ENCODE assay signal across 8 cellular contexts in the genomic region with DNA sequence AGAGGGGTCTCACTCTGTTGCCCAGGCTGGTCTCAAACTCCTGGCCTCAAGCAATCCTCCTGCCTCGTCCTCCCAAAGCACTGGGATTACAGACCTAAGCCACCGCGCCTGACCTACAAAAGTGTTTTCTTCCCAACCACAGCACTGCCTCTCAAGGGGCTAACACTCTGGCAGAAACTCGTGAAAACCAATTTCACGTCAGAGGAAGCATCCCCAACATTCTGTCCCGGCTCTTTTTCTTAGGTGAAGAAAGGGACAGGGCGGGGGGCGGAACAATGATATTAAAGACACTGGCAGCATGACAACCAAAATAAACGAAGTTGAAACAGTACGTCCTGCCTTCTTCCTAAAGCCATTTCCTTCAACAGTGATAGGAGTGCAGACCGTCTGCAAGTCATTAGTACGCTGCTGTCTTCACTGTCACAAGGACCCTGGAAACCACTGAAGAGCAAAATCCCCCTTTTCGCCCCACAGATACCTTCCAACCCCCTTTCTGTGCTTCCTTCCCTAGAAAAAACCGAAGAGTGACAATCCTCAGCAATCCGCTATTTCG. TPM values are rescaled to one million over a fixed set of nuclear protein-coding genes. Genes with fewer than 3 reads are reported as not detected.
DNase-seq lines count a peak whose midpoint lies in the region; ATAC-seq, FAIRE-seq and TF ChIP-seq lines count a peak whose summit lies in the region.
"Not testable (repeated sequence)": the region's sequence is repeated elsewhere in the genome, so short reads cannot be mapped to it uniquely, and the experiment has no call there.

No MANE protein-coding gene starts in this region.

- peak; percentile 19 for ATAC-seq in GM12878
- ATAC-seq in esophagus mucosa, result peak; percentile 11
- peak; percentile 17 to 71 for ATAC-seq in right cardiac atrium
- peak; percentile 5 for ATAC-seq in aorta (ENCODE audit: low FRiP score)

- POLR2A ChIA-PET in Caco-2 (lab: Charles Lee), result not testable (repeated sequence)
- POLR2A ChIA-PET in GM12878 (lab: Charles Lee), result interaction anchor here (3.9 kb wide), 1 partner anchor 36 kb away, joined by 20 read pairs; the partner anchor contains the start of gene PIAS3

- WGBS in GM12878 (ENCODE audit: insufficient coverage, insufficient replicate concordance, low lambda C conversion rate, missing lambda C conversion rate), result no CpG with 5 or more reads among the region's 16 CpGs
- 0% methylated on average over 4 of the region's 16 CpGs for WGBS in right cardiac atrium
- 0% methylated on average over 4 of the region's 16 CpGs; no CpG with 5 or more reads in 1 of the 2 donors for WGBS in aorta, 2 donors

- SMC1A ChIA-PET in GM12878 (lab: Charles Lee; ENCODE audit: uncharacterized antibody, unreplicated experiment), result not testable (repeated sequence)

- intact Hi-C loops in Caco-2 (cut with micrococcal nuclease; ENCODE audit: unreplicated experiment), result loop anchor here (5.0 kb wide), 1 partner anchor 41 kb away; no protein-coding TSS in a partner anchor
- intact Hi-C loops in GM12878 (cut with micrococcal nuclease; ENCODE audit: unreplicated experiment); right cardiac atrium (cut with DNase I): not testable (repeated sequence)
- intact Hi-C loops in aorta (cut with DNase I), result loop anchor here in 1 of 2 donors (5.0 to 10.0 kb wide), 2 partner anchors 41 to 68 kb away; no protein-coding TSS in a partner anchor

- H3K9me3 ChIP-seq in Caco-2; OCI-LY1 (ENCODE audit: low read length); GM12878 (replicated peaks; ENCODE audit: control insufficient read depth, insufficient read depth, low read length); right cardiac atrium (ENCODE audit: control insufficient read depth, low read length); aorta (ENCODE audit: control insufficient read depth, low read length): not testable (repeated sequence)

- H3K79me2 ChIP-seq in OCI-LY1 (ENCODE audit: insufficient read depth, low read length), result peaks cover 21% of the 10 kb centered on the region
- H3K79me2 ChIP-seq in GM12878 (ENCODE audit: control insufficient read depth, insufficient read depth, low read length), result peaks cover 35% of the 10 kb centered on the region

- TF ChIP-seq POLR2A in GM12878 (IDR thresholded peaks at IDR 0.05; ENCODE audit: low read depth, low read length), result not testable (repeated sequence)

- not testable (repeated sequence) for H3K27me3 ChIP-seq in Caco-2 (replicated peaks; ENCODE audit: control insufficient read depth, insufficient read depth, low read length); OCI-LY1 (ENCODE audit: insufficient read depth, low read length); GM12878 (replicated peaks in 1 of 2; ENCODE audit: control insufficient read depth in 2 of 2, insufficient read depth in 2 of 2, low read length in 1 of 2); right cardiac atrium (ENCODE audit: control insufficient read depth, insufficient read depth); aorta (ENCODE audit: control insufficient read depth in 1 of 2, insufficient read depth in 2 of 2, low read length in 1 of 2)

- H3K4me1 Mint-ChIP-seq in Caco-2 (ENCODE audit: low read depth, unreplicated experiment), result not testable (repeated sequence)
- H3K4me1 Mint-ChIP-seq in activated T-cell treated with anti-CD3 and anti-CD28 coated beads, Interleukin-2, amount 50 U/mL, for 24 hours (ENCODE audit: low read depth), result peaks cover 38% of the 10 kb centered on the region
- H3K4me1 Mint-ChIP-seq in osteocyte (ENCODE audit: unreplicated experiment), result peaks cover 21% of the 10 kb centered on the region

- not testable (repeated sequence) for H4K20me1 ChIP-seq in OCI-LY1 (ENCODE audit: insufficient read depth, low read length); GM12878 (ENCODE audit: control insufficient read depth, insufficient read depth)

- H3K36me3 Mint-ChIP-seq in Caco-2 (ENCODE audit: insufficient read depth, unreplicated experiment) (peaks cover 23% of the 10 kb centered on the region), osteocyte (ENCODE audit: unreplicated experiment) (peaks cover 19% of the 10 kb centered on the region)
- peaks cover 39% of the 10 kb centered on the region for H3K36me3 Mint-ChIP-seq in activated T-cell treated with anti-CD3 and anti-CD28 coated beads, Interleukin-2, amount 50 U/mL, for 24 hours (ENCODE audit: low read depth)

- H3K27ac ChIP-seq in OCI-LY1 (ENCODE audit: low read depth, low read length, poor library complexity, severe bottlenecking); GM12878 (ENCODE audit: control insufficient read depth, insufficient read depth); aorta (ENCODE audit: low read depth in 1 of 2, low read length in 2 of 2): not testable (repeated sequence)
- H3K27ac ChIP-seq in right cardiac atrium (ENCODE audit: low read length), result peak overlapping the region; percentile 19

- in situ Hi-C loops in GM12878 (cut with MboI), result not testable (repeated sequence)

- H3K9me2 ChIP-seq in OCI-LY1 (ENCODE audit: low read depth, low read length), result not testable (repeated sequence)

- H3K4me3 ChIP-seq in Caco-2 (ENCODE audit: low read depth, low read length) (peak overlapping the region; percentile 18; the same call in 1 of the 2 replicates), OCI-LY1 (ENCODE audit: low read depth, low read length, poor library complexity, severe bottlenecking) (peak overlapping the region; percentile 95)
- H3K4me3 ChIP-seq in GM12878; right cardiac atrium (ENCODE audit: low read length); aorta (ENCODE audit: low read length in 2 of 2): not testable (repeated sequence)

- RAD21 ChIA-PET in GM12878 (lab: Charles Lee; ENCODE audit: unreplicated experiment), result not testable (repeated sequence)

- not testable (repeated sequence) for H3K36me3 ChIP-seq in Caco-2 (ENCODE audit: control insufficient read depth, insufficient read depth, low read length); GM12878 (ENCODE audit: control insufficient read depth in 2 of 2, insufficient read depth in 2 of 2, low read length in 1 of 2); aorta (ENCODE audit: control insufficient read depth in 1 of 2, insufficient read depth in 2 of 2, low read length in 1 of 2)
- peaks cover 26% of the 10 kb centered on the region for H3K36me3 ChIP-seq in OCI-LY1 (ENCODE audit: insufficient read depth, low read length)

- peak overlapping the region; percentile 97 for H3K27ac Mint-ChIP-seq in Caco-2 (ENCODE audit: unreplicated experiment)
- H3K27ac Mint-ChIP-seq in activated T-cell treated with anti-CD3 and anti-CD28 coated beads, Interleukin-2, amount 50 U/mL, for 24 hours; osteocyte (ENCODE audit: unreplicated experiment): not testable (repeated sequence)

- not testable (repeated sequence) for TF ChIP-seq EP300 in GM12878 (IDR thresholded peaks at IDR 0.05; ENCODE audit: borderline replicate concordance in 1 of 2, control insufficient read depth in 1 of 2, low read depth in 2 of 2, low read length in 2 of 2)

- not testable (repeated sequence) for H3K9me3 Mint-ChIP-seq in Caco-2 (ENCODE audit: unreplicated experiment); activated T-cell treated with anti-CD3 and anti-CD28 coated beads, Interleukin-2, amount 50 U/mL, for 24 hours; osteocyte (ENCODE audit: unreplicated experiment)

- TF ChIP-seq RAD21 in GM12878 (IDR thresholded peaks at IDR 0.05; ENCODE audit: insufficient read depth, low read depth, low read length), result not testable (repeated sequence)

- not testable (repeated sequence) for FAIRE-seq in GM12878 (lab: Jason Lieb, UNC)

- H3K4me1 ChIP-seq in Caco-2; GM12878 (ENCODE audit: control insufficient read depth, insufficient read depth, low read length); right cardiac atrium (ENCODE audit: control insufficient read depth, insufficient read depth, low read length); aorta (ENCODE audit: control insufficient read depth in 1 of 2, insufficient read depth in 2 of 2, low read length in 2 of 2): not testable (repeated sequence)
- peaks cover 14% of the 10 kb centered on the region for H3K4me1 ChIP-seq in OCI-LY1 (ENCODE audit: insufficient read depth, low read length, severe bottlenecking)

- H3F3A ChIP-seq in OCI-LY1 (ENCODE audit: insufficient read depth, low read length), result not testable (repeated sequence)

- H3K4me3 Mint-ChIP-seq in Caco-2 (ENCODE audit: unreplicated experiment) (peak overlapping the region; percentile 98), osteocyte (ENCODE audit: unreplicated experiment) (peak overlapping the region; percentile 44)
- H3K4me3 Mint-ChIP-seq in activated T-cell treated with anti-CD3 and anti-CD28 coated beads, Interleukin-2, amount 50 U/mL, for 24 hours, result peak overlapping the region; percentile 25

- DNase-seq in Caco-2; activated T-cell treated with anti-CD3 and anti-CD28 coated beads, Interleukin-2, amount 50 U/mL, for 24 hours; GM12878 (ENCODE audit: low read depth, low spot score); right cardiac atrium; osteocyte (ENCODE audit: extremely low spot score, unreplicated experiment); aorta: not testable (repeated sequence)

- CTCF ChIA-PET in Caco-2 (lab: Charles Lee); GM12878 (lab: Yijun Ruan, JAX): not testable (repeated sequence)

- H2AFZ ChIP-seq in OCI-LY1 (ENCODE audit: low read length); GM12878 (ENCODE audit: control insufficient read depth, low read depth, low read length): not testable (repeated sequence)

- H3K4me2 ChIP-seq in OCI-LY1 (ENCODE audit: low read length), result peak overlapping the region; percentile 34; the same call in 1 of the 2 replicates
- H3K4me2 ChIP-seq in GM12878 (ENCODE audit: control insufficient read depth, insufficient read depth), result 0 out of 2 replicates have a peak overlapping the region, but pooled peaks have one; percentile 17

- TF ChIP-seq CTCF in Caco-2 (IDR thresholded peaks at IDR 0.05; ENCODE audit: insufficient read depth in 1 of 2, low read depth in 1 of 2, low read length in 1 of 2, severe bottlenecking in 1 of 2, unreplicated experiment in 1 of 2); OCI-LY1 (IDR thresholded peaks at IDR 0.05; ENCODE audit: low read length); GM12878 (IDR thresholded peaks at IDR 0.05 in 2 of 3, conservative IDR thresholded peaks at IDR 0.05 in 1 of 3; ENCODE audit: control insufficient read depth in 2 of 3, extremely low read depth in 1 of 3, insufficient read depth in 1 of 3, low read depth in 3 of 3, low read length in 3 of 3); osteocyte (IDR thresholded peaks at IDR 0.05): not testable (repeated sequence)

- BruUV-seq in Caco-2 (replicated peaks; lab: Mats Ljungman, UMichigan), result TSS peak; percentile 46
- BruUV-seq in GM12878 (replicated peaks; lab: Mats Ljungman, UMichigan), result not testable (repeated sequence)

- not testable (repeated sequence) for H3K9ac ChIP-seq in OCI-LY1 (ENCODE audit: low read length); GM12878 (ENCODE audit: control insufficient read depth, insufficient read depth, low read length)

- not testable (repeated sequence) for H3K27me3 Mint-ChIP-seq in Caco-2 (ENCODE audit: insufficient read depth, unreplicated experiment); activated T-cell treated with anti-CD3 and anti-CD28 coated beads, Interleukin-2, amount 50 U/mL, for 24 hours; osteocyte (ENCODE audit: unreplicated experiment)

RNA-seq across cellular contexts. Expression of gene RNF115, which starts 1.0 kb away (rescaled TPM):
- total RNA-seq in Caco-2 (2022), result 16.6 and 17.5 TPM in 2 replicates
- 61.1 and 64.9 TPM in 2 replicates for total RNA-seq in GM12878 (2013; cell fraction: nucleolus; rRNA removed)
- 13.0 and 13.8 TPM in 2 replicates for total RNA-seq in GM12878 (2014; rRNA removed)
- total RNA-seq in GM12878 (2014; rRNA removed; fragmentation: Illumina TruSeq; extraction: Trizol), result 15.3 and 16.3 TPM in 2 replicates
- total RNA-seq in GM12878 (2021), result 11.6 and 12.8 TPM in 2 replicates
- 5.8 TPM for polyA plus RNA-seq in GM12878 (2011; ENCODE audit: low read depth)
- polyA plus RNA-seq in GM12878 (2011; rRNA removed), result 22.0 and 24.8 TPM in 2 replicates
- polyA plus RNA-seq in GM12878 (2011; cell fraction: cytosol; rRNA removed), result 8.2 and 11.5 TPM in 2 replicates
- 16.0 and 18.2 TPM in 2 replicates for polyA plus RNA-seq in GM12878 (2011; cell fraction: nucleus; rRNA removed)
- 8.0 and 8.1 TPM in 2 replicates for polyA plus RNA-seq in GM12878 (2012)
- 15.5 and 18.3 TPM in 2 replicates for polyA plus RNA-seq in GM12878 (2014; fragmentation: Illumina TruSeq; extraction: Trizol)
- 1 to 10 TPM; 3.4 to 5.4 TPM for polyA plus RNA-seq in GM12878 (2014; fragmentation: Nextera tagmentation; extraction: Ambion mirVana)
- 10.3 and 11.0 TPM in 2 replicates for polyA plus RNA-seq in GM12878 (2014; rRNA removed)
- polyA plus RNA-seq in GM12878 (2016; fragmentation: Nextera tagmentation; extraction: Ambion mirVana), result 10 to 100 TPM; 12.5 to 12.9 TPM
- polyA minus RNA-seq in GM12878 (2011; rRNA and poly(A)+ RNA removed), result 11.4 and 19.3 TPM in 2 replicates
- 3.5 and 3.7 TPM in 2 replicates for polyA minus RNA-seq in GM12878 (2011; cell fraction: cytosol; rRNA and poly(A)+ RNA removed)
- polyA minus RNA-seq in GM12878 (2011; cell fraction: nucleus; rRNA and poly(A)+ RNA removed), result 5.3 and 11.2 TPM in 2 replicates
- total RNA-seq in esophagus mucosa, result 6.7 TPM
- total RNA-seq in right cardiac atrium, result 10 to 100 TPM; 38.6 to 53.0 (median 42.7) TPM
- 26.4 TPM for polyA plus RNA-seq in right cardiac atrium
- total RNA-seq in osteocyte, result 15.9 and 16.6 TPM in 2 replicates
- total RNA-seq in aorta, result 10 to 100 TPM; 29.7 to 60.3 TPM
- polyA plus RNA-seq in aorta, result 10 to 100 TPM; 13.3 to 14.4 TPM

RNA-seq across cellular contexts. Expression of gene POLR3C, which starts 1.1 kb away (rescaled TPM):
- total RNA-seq in Caco-2 (2022) (48.0 and 48.8 TPM in 2 replicates), GM12878 (2014; rRNA removed) (30.8 and 32.0 TPM in 2 replicates), GM12878 (2014; rRNA removed; fragmentation: Illumina TruSeq; extraction: Trizol) (34.8 and 35.1 TPM in 2 replicates), GM12878 (2021) (32.9 and 34.5 TPM in 2 replicates), esophagus mucosa (18.2 TPM), right cardiac atrium (10 to 100 TPM; 14.7 to 15.9 (median 14.8) TPM), osteocyte (33.4 and 37.0 TPM in 2 replicates), aorta (10 to 100 TPM; 23.8 to 25.9 TPM)
- total RNA-seq in GM12878 (2013; cell fraction: nucleolus; rRNA removed), result 45.6 and 46.6 TPM in 2 replicates
- 19.8 TPM for polyA plus RNA-seq in GM12878 (2011; ENCODE audit: low read depth)
- polyA plus RNA-seq in GM12878 (2011; rRNA removed) (40.4 and 41.3 TPM in 2 replicates), GM12878 (2014; fragmentation: Illumina TruSeq; extraction: Trizol) (40.9 and 45.7 TPM in 2 replicates), GM12878 (2014; fragmentation: Nextera tagmentation; extraction: Ambion mirVana) (10 to 100 TPM; 13.0 to 21.1 TPM), GM12878 (2014; rRNA removed) (29.7 and 31.1 TPM in 2 replicates), GM12878 (2016; fragmentation: Nextera tagmentation; extraction: Ambion mirVana) (10 to 100 TPM; 44.0 to 44.8 TPM), right cardiac atrium (8.7 TPM), aorta (10 to 100 TPM; 14.8 to 21.0 TPM)
- polyA plus RNA-seq in GM12878 (2011; cell fraction: cytosol; rRNA removed), result 44.5 and 46.2 TPM in 2 replicates
- 44.5 and 53.1 TPM in 2 replicates for polyA plus RNA-seq in GM12878 (2011; cell fraction: nucleus; rRNA removed)
- 19.4 and 23.7 TPM in 2 replicates for polyA plus RNA-seq in GM12878 (2012)
- polyA minus RNA-seq in GM12878 (2011; rRNA and poly(A)+ RNA removed), result 52.4 and 74.0 TPM in 2 replicates
- 17.6 and 20.1 TPM in 2 replicates for polyA minus RNA-seq in GM12878 (2011; cell fraction: cytosol; rRNA and poly(A)+ RNA removed)
- 21.4 and 34.1 TPM in 2 replicates for polyA minus RNA-seq in GM12878 (2011; cell fraction: nucleus; rRNA and poly(A)+ RNA removed)

RNA-seq across cellular contexts. Expression of gene NUDT17, which starts 22.6 kb away (rescaled TPM):
- total RNA-seq in Caco-2 (2022) (4.8 and 6.4 TPM in 2 replicates), GM12878 (2014; rRNA removed) (3.8 and 5.1 TPM in 2 replicates), GM12878 (2014; rRNA removed; fragmentation: Illumina TruSeq; extraction: Trizol) (2.8 and 2.9 TPM in 2 replicates), GM12878 (2021) (3.1 and 4.3 TPM in 2 replicates), esophagus mucosa (1.7 TPM), right cardiac atrium (1 to 10 TPM; 4.1 to 7.2 (median 5.1) TPM), osteocyte (2.4 and 4.3 TPM in 2 replicates), aorta (1 to 10 TPM; 1.2 to 2.7 TPM)
- total RNA-seq in GM12878 (2013; cell fraction: nucleolus; rRNA removed), result 2.3 and 2.5 TPM in 2 replicates
- 1.6 TPM for polyA plus RNA-seq in GM12878 (2011; ENCODE audit: low read depth)
- polyA plus RNA-seq in GM12878 (2011; rRNA removed) (3.0 and 4.4 TPM in 2 replicates), GM12878 (2014; fragmentation: Illumina TruSeq; extraction: Trizol) (3.3 and 4.4 TPM in 2 replicates), GM12878 (2014; fragmentation: Nextera tagmentation; extraction: Ambion mirVana) (1 to 10 TPM; 1.2 to 2.6 TPM), GM12878 (2014; rRNA removed) (4.7 and 6.3 TPM in 2 replicates), GM12878 (2016; fragmentation: Nextera tagmentation; extraction: Ambion mirVana) (1 to 10 TPM; 3.2 to 4.1 TPM), right cardiac atrium (5.8 TPM), aorta (1 to 10 TPM; 4.0 to 4.1 TPM)
- 4.0 and 4.6 TPM in 2 replicates for polyA plus RNA-seq in GM12878 (2011; cell fraction: cytosol; rRNA removed)
- polyA plus RNA-seq in GM12878 (2011; cell fraction: nucleus; rRNA removed), result 14.7 and 17.2 TPM in 2 replicates
- polyA plus RNA-seq in GM12878 (2012), result 3.1 and 3.5 TPM in 2 replicates
- polyA minus RNA-seq in GM12878 (2011; rRNA and poly(A)+ RNA removed), result 0.88 and 2.1 TPM in 2 replicates
- 1.1 TPM in 1 of 2 replicates, not detected in the other for polyA minus RNA-seq in GM12878 (2011; cell fraction: cytosol; rRNA and poly(A)+ RNA removed)
- polyA minus RNA-seq in GM12878 (2011; cell fraction: nucleus; rRNA and poly(A)+ RNA removed), result 1.1 and 3.0 TPM in 2 replicates

RNA-seq across cellular contexts. Expression of gene PIAS3, which starts 36.0 kb away (rescaled TPM):
- total RNA-seq in Caco-2 (2022) (20.3 and 22.0 TPM in 2 replicates), GM12878 (2014; rRNA removed) (8.1 and 8.4 TPM in 2 replicates), GM12878 (2014; rRNA removed; fragmentation: Illumina TruSeq; extraction: Trizol) (4.5 and 5.3 TPM in 2 replicates), GM12878 (2021) (9.7 and 10.1 TPM in 2 replicates), esophagus mucosa (39.5 TPM), right cardiac atrium (10 to 100 TPM; 16.9 to 19.4 (median 18.8) TPM), osteocyte (47.0 and 48.7 TPM in 2 replicates), aorta (10 to 100 TPM; 44.5 to 60.6 TPM)
- total RNA-seq in GM12878 (2013; cell fraction: nucleolus; rRNA removed), result 22.8 and 27.5 TPM in 2 replicates
- 11.7 TPM for polyA plus RNA-seq in GM12878 (2011; ENCODE audit: low read depth)
- polyA plus RNA-seq in GM12878 (2011; rRNA removed) (7.0 and 11.1 TPM in 2 replicates), GM12878 (2014; fragmentation: Illumina TruSeq; extraction: Trizol) (11.8 and 14.9 TPM in 2 replicates), GM12878 (2014; fragmentation: Nextera tagmentation; extraction: Ambion mirVana) (1 to 10 TPM in 1 of 2 experiments, under 1 TPM in 1; 0.85 to 1.6 TPM), GM12878 (2014; rRNA removed) (11.5 and 12.1 TPM in 2 replicates), GM12878 (2016; fragmentation: Nextera tagmentation; extraction: Ambion mirVana) (10 to 100 TPM; 11.4 to 13.4 TPM), right cardiac atrium (16.6 TPM), aorta (10 to 100 TPM; 12.3 to 81.7 TPM)
- 14.7 and 19.6 TPM in 2 replicates for polyA plus RNA-seq in GM12878 (2011; cell fraction: cytosol; rRNA removed)
- 43.0 and 45.5 TPM in 2 replicates for polyA plus RNA-seq in GM12878 (2011; cell fraction: nucleus; rRNA removed)
- 14.7 and 15.2 TPM in 2 replicates for polyA plus RNA-seq in GM12878 (2012)
- polyA minus RNA-seq in GM12878 (2011; rRNA and poly(A)+ RNA removed), result 7.8 and 11.5 TPM in 2 replicates
- polyA minus RNA-seq in GM12878 (2011; cell fraction: cytosol; rRNA and poly(A)+ RNA removed), result 5.3 and 6.1 TPM in 2 replicates
- 9.1 and 15.8 TPM in 2 replicates for polyA minus RNA-seq in GM12878 (2011; cell fraction: nucleus; rRNA and poly(A)+ RNA removed)

Comparison
In these comparisons a context has a peak if more than half of its experiments do, and no peak if none do; other contexts are left out.
1. H3K4me3 Mint-ChIP-seq: peak in every context shown above with its lines; median percentile 98 in Caco-2; 44 in osteocyte; 25 in activated T-cell treated with anti-CD3 and anti-CD28 coated beads, Interleukin-2, amount 50 U/mL, for 24 hours.